ENCODE assay signal across 23 cellular contexts in the genomic region with DNA sequence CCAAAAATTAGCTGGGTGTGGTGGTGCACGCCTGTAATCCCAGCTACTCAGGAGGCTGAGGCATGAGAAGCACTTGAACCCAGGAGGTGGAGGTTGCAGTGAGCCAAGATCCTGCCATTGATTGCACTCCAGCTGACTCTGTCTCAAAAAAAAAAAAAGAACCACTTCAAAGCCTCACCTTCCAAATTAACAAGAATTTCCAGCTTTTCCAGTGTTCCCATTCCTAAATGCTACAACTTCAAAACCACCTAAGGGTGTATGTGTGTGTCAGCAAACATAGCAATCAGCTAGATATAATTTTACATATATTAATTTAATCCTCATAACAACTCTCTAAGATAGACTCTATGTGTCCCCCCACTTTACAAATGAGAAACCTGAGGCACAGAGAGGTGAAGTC.
"Had no signal": no experiment of that assay in that cellular context is flagged by ENCODE, and none has a peak within 500 bp of the region (broad histone marks: within the 10 kb centered on the region; RNA-seq: fewer than 3 reads in every experiment).

No MANE protein-coding gene starts in this region.

- DNase-seq: cerebellar nuclear complex; cortex of kidney; effector memory CD8-positive, alpha-beta T cell; foreskin keratinocyte; glutamatergic neuron; heart right ventricle; hippocampal formation; left cardiac atrium; left lung; mesendoderm; midbrain; natural killer cell; occipital lobe; ovary; stimulated activated CD4-positive, alpha-beta T cell treated with anti-CD3 and anti-CD28 coated beads, Interleukin-2, amount 100 ng/mL, for 24 hours; stimulated activated CD4-positive, alpha-beta T cell treated with anti-CD3 and anti-CD28 coated beads, Interleukin-4, amount 100 ng/mL, for 24 hours; stimulated activated naive CD8-positive, alpha-beta T cell treated with anti-CD3 and anti-CD28 coated beads, Interleukin-15, Interleukin-2, amounts not matched to agents 100 U/mL and 50 U/mL, for 24 hours; upper lobe of right lung; uterus had no signal

- H3K36me3 ChIP-seq: heart right ventricle, left lung, ovary, right atrium auricular region, thoracic aorta, tibial nerve, upper lobe of right lung, uterus had no signal

- H3K27ac ChIP-seq: foreskin keratinocyte, left lung, ovary, thoracic aorta, tibial nerve, upper lobe of right lung had no signal

- H3K27me3 ChIP-seq: heart right ventricle, left lung, ovary, right atrium auricular region, tibial nerve, upper lobe of right lung, uterus had no signal

- H3K9me3 ChIP-seq: heart right ventricle, left lung, ovary, right atrium auricular region, thoracic aorta, tibial nerve, upper lobe of right lung, uterus had no signal

- H3K4me3 ChIP-seq: heart right ventricle, left lung, ovary, right atrium auricular region, thoracic aorta, tibial nerve, upper lobe of right lung, uterus had no signal

- H3K4me1 ChIP-seq: foreskin keratinocyte, uterus had no signal

- ATAC-seq: effector memory CD8-positive, alpha-beta T cell; foreskin keratinocyte; left lung; natural killer cell; stimulated activated memory B cell treated with anti-CD40 and anti-IgM and Interleukin-4, amounts not matched to agents 10 μg/mL and 1 μg/mL and 100 μg/mL, for 72 hours; stimulated activated naive CD8-positive, alpha-beta T cell treated with anti-CD3 and anti-CD28 coated beads, Interleukin-15, Interleukin-2, amounts not matched to agents 100 U/mL and 50 U/mL, for 24 hours had no signal
